In genomic region chr2:95992520-95993272, GRCh38 we compare ENCODE assay signal across 8 cellular contexts. TPM values are rescaled to one million over a fixed set of nuclear protein-coding genes. Genes with fewer than 3 reads are reported as not detected.
DNase-seq lines count a peak whose midpoint lies in the region; ATAC-seq and TF ChIP-seq lines count a peak whose summit lies in the region.
"Not testable (repeated sequence)": the region's sequence is repeated elsewhere in the genome, so short reads cannot be mapped to it uniquely, and the experiment has no call there.

No MANE protein-coding gene starts in this region.

- H3K36me3 Mint-ChIP-seq in Caco-2 (ENCODE audit: insufficient read depth, unreplicated experiment); glutamatergic neuron (ENCODE audit: unreplicated experiment); naive thymus-derived CD8-positive, alpha-beta T cell; stimulated activated naive CD8-positive, alpha-beta T cell treated with anti-CD3 and anti-CD28 coated beads, Interleukin-15, Interleukin-2, amounts not matched to agents 100 ng/mL and 50 ng/mL, for 24 hours (ENCODE audit: low read depth): not testable (repeated sequence)

- POLR2A ChIA-PET in Caco-2 (lab: Charles Lee): not testable (repeated sequence)
- POLR2A ChIA-PET in naive thymus-derived CD8-positive, alpha-beta T cell (lab: Charles Lee): interaction anchor here (1.3 to 1.5 kb wide), 4 partner anchors 125 to 216 kb away, joined by 3 to 6 read pairs (median 4); partner anchors contain the start of genes ASTL and STARD7

- not testable (repeated sequence) for H3K4me1 Mint-ChIP-seq in Caco-2 (ENCODE audit: low read depth, unreplicated experiment); glutamatergic neuron (ENCODE audit: low read depth, unreplicated experiment); naive thymus-derived CD8-positive, alpha-beta T cell; stimulated activated naive CD8-positive, alpha-beta T cell treated with anti-CD3 and anti-CD28 coated beads, Interleukin-15, Interleukin-2, amounts not matched to agents 100 ng/mL and 50 ng/mL, for 24 hours (ENCODE audit: low read depth)

- in situ Hi-C loops in astrocyte of the spinal cord (cut with HindIII; ENCODE audit: low sequenced_read_pairs): not testable (repeated sequence)

- TF ChIP-seq CTCF in Caco-2 (IDR thresholded peaks at IDR 0.05; ENCODE audit: insufficient read depth in 1 of 2, low read depth in 1 of 2, low read length in 1 of 2, severe bottlenecking in 1 of 2, unreplicated experiment in 1 of 2) (peak; percentile 69 to 91), astrocyte of the spinal cord (IDR thresholded peaks at IDR 0.05; ENCODE audit: low read depth, low read length) (peak; percentile 65), glutamatergic neuron (IDR thresholded peaks at IDR 0.05; ENCODE audit: partially characterized antibody, unreplicated experiment) (peak; percentile 97)

- not testable (repeated sequence) for H3K36me3 ChIP-seq in Caco-2 (ENCODE audit: control insufficient read depth, insufficient read depth, low read length)

- peak overlapping the region; percentile 83 for H3K27ac Mint-ChIP-seq in Caco-2 (ENCODE audit: unreplicated experiment)
- H3K27ac Mint-ChIP-seq in glutamatergic neuron (ENCODE audit: unreplicated experiment): peak overlapping the region; percentile 82
- peak overlapping the region in 9 of 10 donors; percentile 85 to 96 (median 95) for H3K27ac Mint-ChIP-seq in naive thymus-derived CD8-positive, alpha-beta T cell
- peak overlapping the region; percentile 91 for H3K27ac Mint-ChIP-seq in stimulated activated naive CD8-positive, alpha-beta T cell treated with anti-CD3 and anti-CD28 coated beads, Interleukin-15, Interleukin-2, amounts not matched to agents 100 ng/mL and 50 ng/mL, for 24 hours

- not testable (repeated sequence) for H3K4me1 ChIP-seq in Caco-2

- peak; percentile 46 for ATAC-seq in GM21390 (IDR thresholded peaks at IDR 0.05; ENCODE audit: unreplicated experiment)
- ATAC-seq in naive thymus-derived CD8-positive, alpha-beta T cell: peak; percentile 57 to 65

- peaks cover 13% of the 10 kb centered on the region for H3K27me3 Mint-ChIP-seq in Caco-2 (ENCODE audit: insufficient read depth, unreplicated experiment)
- H3K27me3 Mint-ChIP-seq in glutamatergic neuron (ENCODE audit: unreplicated experiment): not testable (repeated sequence)
- peaks cover 2 to 27% (median 8%) of the 10 kb centered on the region in 5 donors for H3K27me3 Mint-ChIP-seq in naive thymus-derived CD8-positive, alpha-beta T cell
- H3K27me3 Mint-ChIP-seq in stimulated activated naive CD8-positive, alpha-beta T cell treated with anti-CD3 and anti-CD28 coated beads, Interleukin-15, Interleukin-2, amounts not matched to agents 100 ng/mL and 50 ng/mL, for 24 hours: peaks cover 27% of the 10 kb centered on the region

- not testable (repeated sequence) for H3K27me3 ChIP-seq in Caco-2 (replicated peaks; ENCODE audit: control insufficient read depth, insufficient read depth, low read length)

- not testable (repeated sequence) for H3K9me3 ChIP-seq in Caco-2

- intact Hi-C loops in Caco-2 (cut with micrococcal nuclease; ENCODE audit: unreplicated experiment): loop anchor here (2.0 to 10.0 kb wide), 3 partner anchors 122 to 272 kb away; partner anchors contain the start of genes ADRA2B, CIAO1 and TMEM127

- peak overlapping the region; percentile 55 for H3K4me3 ChIP-seq in Caco-2 (ENCODE audit: low read depth, low read length)
- peak overlapping the region; percentile 50 for H3K4me3 ChIP-seq in astrocyte of the spinal cord (ENCODE audit: low read depth, low read length)

- DNase-seq in Caco-2 (peak; percentile 81 to 83), HS-27A (ENCODE audit: low read depth) (peak; percentile 12), T-helper 9 cell (peak; percentile 34), astrocyte of the spinal cord (ENCODE audit: low read depth, low spot score) (peak; percentile 55), glutamatergic neuron (peak; percentile 47)
- peak in 9 of 10 donors; percentile 37 to 78 (median 59) for DNase-seq in naive thymus-derived CD8-positive, alpha-beta T cell

- H3K4me3 Mint-ChIP-seq in Caco-2 (ENCODE audit: unreplicated experiment) (peak overlapping the region; percentile 93), glutamatergic neuron (ENCODE audit: unreplicated experiment) (peak overlapping the region; percentile 87)
- H3K4me3 Mint-ChIP-seq in naive thymus-derived CD8-positive, alpha-beta T cell: peak overlapping the region; percentile 83 to 96 (median 93)
- H3K4me3 Mint-ChIP-seq in stimulated activated naive CD8-positive, alpha-beta T cell treated with anti-CD3 and anti-CD28 coated beads, Interleukin-15, Interleukin-2, amounts not matched to agents 100 ng/mL and 50 ng/mL, for 24 hours: peak overlapping the region; percentile 83

- not testable (repeated sequence) for BruUV-seq in Caco-2 (replicated peaks; lab: Mats Ljungman, UMichigan)

- not testable (repeated sequence) for H3K9me3 Mint-ChIP-seq in Caco-2 (ENCODE audit: unreplicated experiment); glutamatergic neuron (ENCODE audit: unreplicated experiment); naive thymus-derived CD8-positive, alpha-beta T cell; stimulated activated naive CD8-positive, alpha-beta T cell treated with anti-CD3 and anti-CD28 coated beads, Interleukin-15, Interleukin-2, amounts not matched to agents 100 ng/mL and 50 ng/mL, for 24 hours

- CTCF ChIA-PET in Caco-2 (lab: Charles Lee): interaction anchor here (0.6 to 1.8 kb wide), 14 partner anchors 17 to 274 kb away, joined by 3 to 22 read pairs (median 5); partner anchors contain the start of genes ADRA2B, ASTL and STARD7

RNA-seq across cellular contexts. Expression of gene ANKRD36C, which starts 1.1 kb away (rescaled TPM):
- total RNA-seq in Caco-2 (2022) (22.6 and 28.8 TPM in 2 replicates), glutamatergic neuron (ENCODE audit: unreplicated experiment) (75.7 TPM)
- total RNA-seq in naive thymus-derived CD8-positive, alpha-beta T cell: 10 to 100 TPM; 67.1 to 71.8 TPM
- 10 to 100 TPM in 2 of 3 donors, 1 to 10 TPM in 1; 8.4 to 13.6 (median 12.9) TPM for polyA plus RNA-seq in naive thymus-derived CD8-positive, alpha-beta T cell

RNA-seq across cellular contexts. Expression of gene GPAT2, which starts 42.0 kb away (rescaled TPM):
- total RNA-seq in Caco-2 (2022): not detected in 2 replicates
- 0.47 TPM for total RNA-seq in glutamatergic neuron (ENCODE audit: unreplicated experiment)
- total RNA-seq in naive thymus-derived CD8-positive, alpha-beta T cell: 10 to 100 TPM in 1 of 2 experiments, 1 to 10 TPM in 1; 9.9 to 11.7 TPM
- 1 to 10 TPM; 1.1 to 8.8 (median 4.2) TPM for polyA plus RNA-seq in naive thymus-derived CD8-positive, alpha-beta T cell

Comparison
In these comparisons a context has a peak if more than half of its experiments do, and no peak if none do; other contexts are left out.
1. Peak in every context shown above with its lines: DNase-seq, ATAC-seq and H3K4me3 ChIP-seq.
2. DNase-seq: peak in every context shown above with its lines; median percentile 82 in Caco-2; 59 in naive thymus-derived CD8-positive, alpha-beta T cell; 55 in astrocyte of the spinal cord; 47 in glutamatergic neuron; 34 in T-helper 9 cell; 12 in HS-27A.